9 cellular contexts compared by ENCODE assay signal in the genomic region with DNA sequence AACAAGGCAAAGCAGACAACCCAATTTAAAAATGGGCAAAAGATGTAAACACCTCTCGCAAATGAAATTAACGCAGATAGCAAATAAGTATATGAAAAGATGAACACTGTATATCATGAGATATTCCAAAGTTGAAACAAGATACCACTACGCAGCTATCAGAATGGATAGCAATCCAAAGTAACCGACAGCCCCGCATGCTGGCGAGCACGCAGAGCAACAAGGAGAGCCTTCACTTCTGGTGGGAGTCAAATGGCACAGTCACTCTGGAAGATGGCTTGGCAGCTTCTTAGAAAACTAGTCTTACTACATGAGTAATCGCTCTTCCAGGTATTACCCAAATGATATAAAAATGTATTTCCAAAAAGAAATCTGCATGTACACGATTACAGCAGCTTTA. TPM values are rescaled to one million over a fixed set of nuclear protein-coding genes. Genes with fewer than 3 reads are reported as not detected.
A peak's percentile ranks its signal among the peaks of the same experiment; 100 is the strongest.
DNase-seq lines count a peak whose midpoint lies in the region; ATAC-seq and TF ChIP-seq lines count a peak whose summit lies in the region.
"Had no signal": no experiment of that assay in that cellular context is flagged by ENCODE, and none has a peak within 500 bp of the region (broad histone marks: within the 10 kb centered on the region; RNA-seq: fewer than 3 reads in every experiment).

No MANE protein-coding gene starts in this region.

- H3K4me3 ChIP-seq in iPS-15b (ENCODE audit: low read depth, low read length): peak overlapping the region; percentile 62

- CTCF ChIA-PET in WTC11 (lab: Charles Lee): no interaction called here

- no peaks in the 10 kb centered on the region for H3K9me3 Mint-ChIP-seq in activated naive CD4-positive, alpha-beta T cell treated with anti-CD3 and anti-CD28 coated beads, Interleukin-2, amount 50 U/mL, for 24 hours
- H3K9me3 Mint-ChIP-seq in WTC11: no peaks in the 10 kb centered on the region
- H3K9me3 Mint-ChIP-seq in type B pancreatic cell: no peaks in the 10 kb centered on the region

- TF ChIP-seq CTCF in WTC11 (IDR thresholded peaks at IDR 0.05): no peak
- TF ChIP-seq CTCF in type B pancreatic cell (conservative IDR thresholded peaks at IDR 0.05): no peak

- H3K36me3 ChIP-seq in iPS-15b (ENCODE audit: control insufficient read depth, insufficient read depth, low read length): peaks cover 9% of the 10 kb centered on the region

- peaks cover 3% of the 10 kb centered on the region for H3K27me3 ChIP-seq in iPS-15b (ENCODE audit: control insufficient read depth, insufficient read depth, low read length)

- peaks cover 7% of the 10 kb centered on the region for H3K36me3 Mint-ChIP-seq in activated naive CD4-positive, alpha-beta T cell treated with anti-CD3 and anti-CD28 coated beads, Interleukin-2, amount 50 U/mL, for 24 hours
- H3K36me3 Mint-ChIP-seq in WTC11 (peaks cover 20% of the 10 kb centered on the region), type B pancreatic cell (peaks cover 11% of the 10 kb centered on the region)

- no peaks in the 10 kb centered on the region for H3K4me1 ChIP-seq in iPS-15b (ENCODE audit: control insufficient read depth, insufficient read depth, low read length)

- H3K4me1 Mint-ChIP-seq in activated naive CD4-positive, alpha-beta T cell treated with anti-CD3 and anti-CD28 coated beads, Interleukin-2, amount 50 U/mL, for 24 hours: peaks cover 24% of the 10 kb centered on the region
- H3K4me1 Mint-ChIP-seq in WTC11 (peaks cover 10% of the 10 kb centered on the region), type B pancreatic cell (ENCODE audit: unreplicated experiment) (peaks cover 7% of the 10 kb centered on the region)

- POLR2A ChIA-PET in WTC11 (lab: Charles Lee): no interaction called here

- H3K27me3 Mint-ChIP-seq in activated naive CD4-positive, alpha-beta T cell treated with anti-CD3 and anti-CD28 coated beads, Interleukin-2, amount 50 U/mL, for 24 hours: no peaks in the 10 kb centered on the region
- H3K27me3 Mint-ChIP-seq in WTC11 (ENCODE audit: low read depth): peaks cover 11% of the 10 kb centered on the region
- peaks cover 13% of the 10 kb centered on the region for H3K27me3 Mint-ChIP-seq in type B pancreatic cell

- H3K27ac Mint-ChIP-seq in activated naive CD4-positive, alpha-beta T cell treated with anti-CD3 and anti-CD28 coated beads, Interleukin-2, amount 50 U/mL, for 24 hours: peak overlapping the region; percentile 97
- H3K27ac Mint-ChIP-seq in WTC11: no peak overlapping the region
- H3K27ac Mint-ChIP-seq in type B pancreatic cell: peak overlapping the region; percentile 20

- peak overlapping the region; percentile 96 for H3K4me3 Mint-ChIP-seq in activated naive CD4-positive, alpha-beta T cell treated with anti-CD3 and anti-CD28 coated beads, Interleukin-2, amount 50 U/mL, for 24 hours
- peak overlapping the region; percentile 95 for H3K4me3 Mint-ChIP-seq in WTC11
- peak overlapping the region; percentile 92 for H3K4me3 Mint-ChIP-seq in type B pancreatic cell

- no peak for DNase-seq in activated naive CD4-positive, alpha-beta T cell treated with Interleukin-2 at 50 U/mL for 16 hours
- DNase-seq in WTC11 (ENCODE audit: low spot score) (no peak), type B pancreatic cell (ENCODE audit: extremely low spot score, unreplicated experiment) (no peak), NCI-H1417 treated with DMSO at 0.1 percent for 48 hours (lab: John Stamatoyannopoulos, UW) (no peak), NCI-H69 (lab: John Stamatoyannopoulos, UW) (no peak), NCI-H2107 (lab: John Stamatoyannopoulos, UW) (no peak)
- DNase-seq: SHP77 treated with DMSO at 0.1 percent for 48 hours had no signal

- ATAC-seq in WTC11: no peak

- no peaks in the 10 kb centered on the region for H3K9me3 ChIP-seq in iPS-15b (ENCODE audit: control insufficient read depth, insufficient read depth, low read length)

- no peak overlapping the region for H3K9ac ChIP-seq in iPS-15b (ENCODE audit: low read depth, low read length)

TF ChIP-seq in WTC11, 78 proteins besides CTCF, POLR2A, EP300 and RAD21:
- TF ChIP-seq, protein P1, sequence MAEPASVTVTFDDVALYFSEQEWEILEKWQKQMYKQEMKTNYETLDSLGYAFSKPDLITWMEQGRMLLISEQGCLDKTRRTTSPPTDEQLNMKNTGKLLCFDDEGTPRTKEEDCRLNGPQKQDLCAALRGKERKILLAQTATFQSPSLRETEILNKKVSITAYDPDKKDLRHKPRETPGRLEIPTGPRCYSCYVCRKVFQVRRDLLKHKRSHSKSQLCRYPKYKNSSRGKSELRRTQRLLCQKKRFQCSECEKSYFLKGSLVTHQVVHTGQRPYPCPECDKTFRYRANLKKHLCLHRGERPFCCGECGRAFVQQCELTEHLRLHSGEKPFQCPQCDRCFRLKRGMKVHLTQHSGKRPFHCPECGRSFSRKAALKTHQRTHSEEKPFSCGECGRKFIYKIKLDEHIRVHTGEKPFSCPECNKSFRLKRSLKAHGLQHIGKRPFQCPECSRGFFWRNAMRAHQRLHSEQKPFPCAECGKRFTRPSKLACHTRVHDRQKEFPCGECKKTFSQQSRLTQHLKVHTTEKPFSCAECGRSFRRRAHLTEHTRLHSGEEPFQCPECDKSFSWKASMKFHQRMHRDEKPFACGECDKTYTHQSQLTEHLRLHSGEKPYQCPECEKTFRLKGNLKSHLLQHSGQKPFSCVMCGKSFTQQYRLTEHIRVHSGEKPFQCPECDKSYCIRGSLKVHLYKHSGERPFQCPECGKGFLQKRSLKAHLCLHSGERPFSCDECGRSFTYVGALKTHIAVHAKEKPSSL (CRISPR knock-in tag; conservative IDR thresholded peaks at IDR 0.05): no peak
- TF ChIP-seq MXD4 (CRISPR knock-in tag; IDR thresholded peaks at IDR 0.05; ENCODE audit: borderline replicate concordance): no peak

RNA-seq across cellular contexts. Expression of gene NDUFA10, which starts 1.4 kb away (rescaled TPM):
- total RNA-seq in WTC11 (2021) (127 to 138 TPM (median 136 TPM) in 3 replicates), type B pancreatic cell (ENCODE audit: low replicate concordance) (121 and 136 TPM in 2 replicates)

RNA-seq across cellular contexts. Expression of gene OR6B2, which starts 6.4 kb away (rescaled TPM):
- not detected in 3 replicates for total RNA-seq in WTC11 (2021)
- not detected in 2 replicates for total RNA-seq in type B pancreatic cell (ENCODE audit: low replicate concordance)

RNA-seq across cellular contexts. Expression of gene OR6B3, which starts 29.5 kb away (rescaled TPM):
- total RNA-seq in WTC11 (2021) (not detected in 3 replicates), type B pancreatic cell (ENCODE audit: low replicate concordance) (not detected in 2 replicates)
